29 cellular contexts compared by ENCODE assay signal in genomic region chr3:22378869-22379268, GRCh38.
"Had no signal": no experiment of that assay in that cellular context is flagged by ENCODE, and none has a peak within 500 bp of the region (broad histone marks: within the 10 kb centered on the region; RNA-seq: fewer than 3 reads in every experiment).

No MANE protein-coding gene starts in this region.

- DNase-seq: activated effector memory CD4-positive, alpha-beta T cell treated with anti-CD3 and anti-CD28 coated beads, Interleukin-2, amount 50 U/mL, for 16 hours; activated effector memory CD4-positive, alpha-beta T cell treated with Interleukin-2 at 50 U/mL for 16 hours; activated gamma-delta T cell; activated gamma-delta T cell treated with Interleukin-2 at 50 U/mL for 16 hours; activated naive CD4-positive, alpha-beta T cell; activated naive CD4-positive, alpha-beta T cell treated with anti-CD3 and anti-CD28 coated beads for 36 hours; activated naive CD4-positive, alpha-beta T cell treated with anti-CD3 and anti-CD28 coated beads, Interleukin-2, amount 10 ng/mL, durations not matched to agents 7 days and 5 days; activated naive CD4-positive, alpha-beta T cell treated with anti-CD3 and anti-CD28 coated beads, Interleukin-2, amount 50 U/mL, for 16 hours; activated naive CD4-positive, alpha-beta T cell treated with Interleukin-2 at 50 U/mL for 16 hours; activated naive CD8-positive, alpha-beta T cell treated with anti-CD3 and anti-CD28 coated beads for 36 hours; activated naive CD8-positive, alpha-beta T cell treated with anti-CD3 and anti-CD28 coated beads, Interleukin-2, amount 10 ng/mL, durations not matched to agents 7 days and 5 days; activated naive CD8-positive, alpha-beta T cell treated with anti-CD3 and anti-CD28 coated beads, Interleukin-2, amount 50 U/mL, for 24 hours; activated T-cell treated with anti-CD3 and anti-CD28 coated beads, Interleukin-2, amount 50 U/mL, for 1 hour; activated T-cell treated with anti-CD3 and anti-CD28 coated beads, Interleukin-2, amount 50 U/mL, for 24 hours; activated T-cell treated with anti-CD3 and anti-CD28 coated beads, Interleukin-2, amount 50 U/mL, for 4 hours; activated T-cell treated with anti-CD3 and anti-CD28 coated beads, Interleukin-2, amount 50 U/mL, for 48 hours; activated T-cell treated with anti-CD3 and anti-CD28 coated beads, Interleukin-2, amount 50 U/mL, for 72 hours; adrenal gland; amniotic stem cell; amygdala; anterior cingulate cortex; aorta; body of pancreas; caudate nucleus; central memory CD4-positive, alpha-beta T cell; cerebellar nuclear complex had no signal

- H3K27ac ChIP-seq: adrenal gland, ascending aorta, body of pancreas, breast epithelium, cardiac muscle cell had no signal

- H3K27me3 ChIP-seq: adrenal gland, ascending aorta, body of pancreas, breast epithelium had no signal

- H3K36me3 ChIP-seq: adrenal gland, ascending aorta, breast epithelium, cardiac muscle cell had no signal

- H3K4me3 ChIP-seq: adrenal gland, ascending aorta, body of pancreas, breast epithelium, cardiac muscle cell had no signal
